23 cellular contexts compared by ENCODE assay signal in the genomic region with DNA sequence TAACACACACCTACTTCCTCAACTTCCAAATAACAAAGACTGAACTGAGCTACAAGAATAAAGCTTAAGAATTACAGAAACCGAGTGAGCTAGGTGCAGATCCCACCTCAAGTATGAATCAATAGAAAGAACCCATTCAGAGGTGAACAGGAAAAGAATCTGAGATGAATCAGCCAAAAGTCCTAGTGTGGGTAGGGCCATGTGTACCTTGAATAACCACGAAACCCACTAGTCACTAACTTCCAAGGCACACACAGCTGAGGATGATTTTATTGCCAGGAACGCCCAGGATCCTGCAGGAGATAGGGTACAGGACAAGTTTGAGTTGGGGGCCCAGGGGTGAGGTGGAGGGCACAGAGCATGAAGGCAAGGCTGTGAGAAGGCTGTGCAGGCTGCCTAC.
A peak's percentile ranks its signal among the peaks of the same experiment; 100 is the strongest.
DNase-seq lines count a peak whose midpoint lies in the region; ATAC-seq and TF ChIP-seq lines count a peak whose summit lies in the region.
"Had no signal": no experiment of that assay in that cellular context is flagged by ENCODE, and none has a peak within 500 bp of the region (broad histone marks: within the 10 kb centered on the region; RNA-seq: fewer than 3 reads in every experiment).

No MANE protein-coding gene starts in this region.

- H3K27ac ChIP-seq in esophagus muscularis mucosa (replicated peaks in 1 of 4) = no peak overlapping the region
- H3K27ac ChIP-seq in suprapubic skin = no peak overlapping the region
- H3K27ac ChIP-seq in spleen = no peak overlapping the region
- H3K27ac ChIP-seq: 22Rv1; A549; BLaER1 treated with 17β-estradiol and CSF1 and Interleukin-3, amounts not matched to agents 10 nM and 100 nM; C4-2B had no signal

- WGBS in esophagus muscularis mucosa = 71% methylated on average over 3 of the region's 3 CpGs
- 67% methylated on average over 3 of the region's 3 CpGs for WGBS in suprapubic skin
- 59 to 70% (median 63%) methylated on average over 3 of the region's 3 CpGs for WGBS in spleen, 5 donors

- H3K9me3 ChIP-seq in esophagus muscularis mucosa (no peaks in the 10 kb centered on the region), suprapubic skin (no peaks in the 10 kb centered on the region), spleen (peaks cover 0 to 5% (median 0%) of the 10 kb centered on the region in 8 donors)
- H3K9me3 ChIP-seq: A549, Caco-2 had no signal

- intact Hi-C loops in esophagus muscularis mucosa (cut with DNase I) = no loop called here
- intact Hi-C loops in spleen (cut with DNase I; ENCODE audit: low total_unique reads) = no loop called here

- no peaks in the 10 kb centered on the region for H3K4me1 ChIP-seq in esophagus muscularis mucosa
- no peaks in the 10 kb centered on the region for H3K4me1 ChIP-seq in suprapubic skin
- no peaks in the 10 kb centered on the region for H3K4me1 ChIP-seq in spleen
- H3K4me1 ChIP-seq: A549; BLaER1 treated with 17β-estradiol and CSF1 and Interleukin-3, amounts not matched to agents 10 nM and 100 nM; Caco-2 had no signal

- H3K4me1 Mint-ChIP-seq in progenitor cell of endocrine pancreas (ENCODE audit: low read depth) = peaks cover 3% of the 10 kb centered on the region
- H3K4me1 Mint-ChIP-seq in activated naive CD8-positive, alpha-beta T cell treated with anti-CD3 and anti-CD28 coated beads for 36 hours = no peaks in the 10 kb centered on the region
- H3K4me1 Mint-ChIP-seq: B cell had no signal

- TF ChIP-seq CTCF in esophagus muscularis mucosa (IDR thresholded peaks at IDR 0.05) = no peak
- no peak for TF ChIP-seq CTCF in progenitor cell of endocrine pancreas (IDR thresholded peaks at IDR 0.05; ENCODE audit: unreplicated experiment)
- no peak for TF ChIP-seq CTCF in suprapubic skin (IDR thresholded peaks at IDR 0.05)
- TF ChIP-seq CTCF in spleen (IDR thresholded peaks at IDR 0.05 in 8 of 11, conservative IDR thresholded peaks at IDR 0.05 in 3 of 11) = no peak

- peaks cover 4% of the 10 kb centered on the region for H3K9me3 Mint-ChIP-seq in progenitor cell of endocrine pancreas (ENCODE audit: low read depth)
- no peaks in the 10 kb centered on the region for H3K9me3 Mint-ChIP-seq in activated naive CD8-positive, alpha-beta T cell treated with anti-CD3 and anti-CD28 coated beads for 36 hours

- H3K36me3 Mint-ChIP-seq in progenitor cell of endocrine pancreas (ENCODE audit: insufficient read depth) = no peaks in the 10 kb centered on the region
- no peaks in the 10 kb centered on the region for H3K36me3 Mint-ChIP-seq in activated naive CD8-positive, alpha-beta T cell treated with anti-CD3 and anti-CD28 coated beads for 36 hours
- H3K36me3 Mint-ChIP-seq: CD8-positive, alpha-beta T cell had no signal

- no peak overlapping the region for H3K4me3 ChIP-seq in esophagus muscularis mucosa
- no peak overlapping the region for H3K4me3 ChIP-seq in suprapubic skin
- H3K4me3 ChIP-seq in spleen = no peak overlapping the region
- H3K4me3 ChIP-seq: A549; BLaER1 treated with 17β-estradiol and CSF1 and Interleukin-3, amounts not matched to agents 10 nM and 100 nM; GM12878 had no signal

- TF ChIP-seq EP300 in esophagus muscularis mucosa (IDR thresholded peaks at IDR 0.05) (no peak), suprapubic skin (IDR thresholded peaks at IDR 0.05) (no peak)

- H3K36me3 ChIP-seq in esophagus muscularis mucosa (no peaks in the 10 kb centered on the region), suprapubic skin (no peaks in the 10 kb centered on the region), spleen (no peaks in the 10 kb centered on the region)
- H3K36me3 ChIP-seq: BLaER1 treated with 17β-estradiol and CSF1 and Interleukin-3, amounts not matched to agents 10 nM and 100 nM had no signal

- H3K27me3 ChIP-seq in esophagus muscularis mucosa (no peaks in the 10 kb centered on the region), suprapubic skin (no peaks in the 10 kb centered on the region), spleen (replicated peaks in 1 of 7) (no peaks in the 10 kb centered on the region)
- H3K27me3 ChIP-seq: BLaER1 treated with 17β-estradiol and CSF1 and Interleukin-3, amounts not matched to agents 10 nM and 100 nM had no signal

- TF ChIP-seq POLR2A in esophagus muscularis mucosa (IDR thresholded peaks at IDR 0.05; ENCODE audit: low read depth) (no peak), suprapubic skin (IDR thresholded peaks at IDR 0.05) (no peak), spleen (IDR thresholded peaks at IDR 0.05) (no peak)

- no peak for ATAC-seq in GM21423 (IDR thresholded peaks at IDR 0.05; ENCODE audit: unreplicated experiment)
- ATAC-seq: A549; CD8-positive, alpha-beta T cell; GM12878 had no signal

- peak overlapping the region; percentile 41 for H3K27ac Mint-ChIP-seq in progenitor cell of endocrine pancreas
- no peak overlapping the region for H3K27ac Mint-ChIP-seq in activated naive CD8-positive, alpha-beta T cell treated with anti-CD3 and anti-CD28 coated beads for 36 hours
- H3K27ac Mint-ChIP-seq: B cell; CD4-positive, alpha-beta T cell; CD8-positive, alpha-beta T cell had no signal

- DNase-seq in HT1080 (ENCODE audit: low read depth) = peak; percentile 57
- DNase-seq in SW480 (ENCODE audit: low spot score) = peak; percentile 50
- DNase-seq in esophagus muscularis mucosa (ENCODE audit: extremely low spot score) = peak; percentile 85
- no peak for DNase-seq in progenitor cell of endocrine pancreas (ENCODE audit: low spot score, unreplicated experiment)
- no peak for DNase-seq in suprapubic skin (ENCODE audit: low spot score in 2 of 2)
- no peak for DNase-seq in activated naive CD8-positive, alpha-beta T cell treated with anti-CD3 and anti-CD28 coated beads for 36 hours
- no peak for DNase-seq in spleen
- DNase-seq: AML-193; Caco-2; Calu3; CD4-positive, alpha-beta T cell; CD8-positive, alpha-beta T cell; DMS79; DND-41; EL; GDM1 had no signal

- no peaks in the 10 kb centered on the region for H3K27me3 Mint-ChIP-seq in progenitor cell of endocrine pancreas
- no peaks in the 10 kb centered on the region for H3K27me3 Mint-ChIP-seq in activated naive CD8-positive, alpha-beta T cell treated with anti-CD3 and anti-CD28 coated beads for 36 hours
- H3K27me3 Mint-ChIP-seq: B cell; CD4-positive, alpha-beta T cell had no signal

- no peak overlapping the region for H3K4me3 Mint-ChIP-seq in progenitor cell of endocrine pancreas (ENCODE audit: low read depth)
- no peak overlapping the region for H3K4me3 Mint-ChIP-seq in activated naive CD8-positive, alpha-beta T cell treated with anti-CD3 and anti-CD28 coated beads for 36 hours
- H3K4me3 Mint-ChIP-seq: B cell; CD4-positive, alpha-beta T cell; CD8-positive, alpha-beta T cell had no signal

Comparison
In these comparisons a context has a peak if more than half of its experiments do, and no peak if none do; other contexts are left out.
1. DNase-seq: peak in HT1080 (single experiment), SW480 (single experiment) and esophagus muscularis mucosa (single experiment); none in progenitor cell of endocrine pancreas (single experiment), suprapubic skin (0 of 2), activated naive CD8-positive, alpha-beta T cell treated with anti-CD3 and anti-CD28 coated beads for 36 hours (single experiment) and spleen (single experiment).